ENCODE assay signal across 13 cellular contexts in genomic region chr11:12187399-12187798, GRCh38.
DNase-seq lines count a peak whose midpoint lies in the region; ATAC-seq and TF ChIP-seq lines count a peak whose summit lies in the region.
"Had no signal": no experiment of that assay in that cellular context is flagged by ENCODE, and none has a peak within 500 bp of the region (broad histone marks: within the 10 kb centered on the region; RNA-seq: fewer than 3 reads in every experiment).

No MANE protein-coding gene starts in this region.

- H3K79me2 ChIP-seq in trophoblast cell (ENCODE audit: control insufficient read depth, insufficient read depth, low read length, poor library complexity): peaks cover 4% of the 10 kb centered on the region

- ATAC-seq in GM18870 (IDR thresholded peaks at IDR 0.05; ENCODE audit: unreplicated experiment) (no peak), HG02973 (IDR thresholded peaks at IDR 0.05; ENCODE audit: unreplicated experiment) (no peak)

- H4K8ac ChIP-seq in trophoblast cell (ENCODE audit: low read depth, low read length): no peak overlapping the region

- no peaks in the 10 kb centered on the region for H3K27me3 ChIP-seq in trophoblast cell (ENCODE audit: insufficient read depth, low read length)

- peak overlapping the region; percentile 16 for H2BK5ac ChIP-seq in trophoblast cell (ENCODE audit: low read depth, low read length, poor library complexity)

- peaks cover 22% of the 10 kb centered on the region for H3K79me1 ChIP-seq in trophoblast cell (ENCODE audit: low read length)

- no peak overlapping the region for H3K4me2 ChIP-seq in trophoblast cell (ENCODE audit: low read length)

- peak overlapping the region; percentile 82 for H2BK12ac ChIP-seq in trophoblast cell (ENCODE audit: low read length)

- no peaks in the 10 kb centered on the region for H3K9me3 ChIP-seq in trophoblast cell (ENCODE audit: insufficient read depth, low read depth, low read length)

- H3K36me3 ChIP-seq in trophoblast cell (ENCODE audit: control insufficient read depth in 1 of 2, insufficient read depth in 2 of 2, low read length in 2 of 2): no peaks in the 10 kb centered on the region

- H3K4me3 ChIP-seq in trophoblast cell (ENCODE audit: low read depth, low read length): no peak overlapping the region

- H4K91ac ChIP-seq in trophoblast cell (ENCODE audit: low read depth, low read length): peak overlapping the region; percentile 67

- H2BK120ac ChIP-seq in trophoblast cell (ENCODE audit: insufficient read depth, low read length, poor library complexity): peak overlapping the region; percentile 10

- no peak overlapping the region for H3K23ac ChIP-seq in trophoblast cell (ENCODE audit: low read length)

- no peak for TF ChIP-seq CTCF in GM20000 (IDR thresholded peaks at IDR 0.05; ENCODE audit: extremely low read depth, missing control alignments)

- H3K4me1 ChIP-seq in trophoblast cell (ENCODE audit: control insufficient read depth in 1 of 2, insufficient read depth in 2 of 2, low read length in 2 of 2): peaks cover 26 to 28% of the 10 kb centered on the region in 2 experiments

- H3K27ac ChIP-seq in trophoblast cell (ENCODE audit: low read depth, low read length): no peak overlapping the region

- DNase-seq in GM19240 (ENCODE audit: insufficient read length, low spot score) (peak; percentile 35), MV-4-11 (lab: John Stamatoyannopoulos, UW) (peak; percentile 83), astrocyte of the hippocampus (ENCODE audit: low read depth, low spot score) (peak; percentile 86), trophoblast cell (no peak), T-helper 9 cell (no peak), GM20000 (ENCODE audit: low spot score) (no peak)
- DNase-seq: anterior cingulate cortex, foreskin fibroblast, GF-D8, NCI-H146, T-cell had no signal

- peak overlapping the region; percentile 32 for H2AFZ ChIP-seq in trophoblast cell (ENCODE audit: insufficient read depth, low read length, poor library complexity)

- peak overlapping the region; percentile 48 for H3K18ac ChIP-seq in trophoblast cell (ENCODE audit: low read length)

- H4K12ac ChIP-seq in trophoblast cell (ENCODE audit: low read depth, low read length): no peak overlapping the region

- H3K9ac ChIP-seq in trophoblast cell (ENCODE audit: low read length): no peak overlapping the region

- WGBS in trophoblast cell (ENCODE audit: extremely low coverage, insufficient coverage, insufficient read length): no CpG with 5 or more reads among the region's 8 CpGs

- H2AK5ac ChIP-seq in trophoblast cell (ENCODE audit: low read length): peak overlapping the region; percentile 91

- peak overlapping the region; percentile 6 for H3K14ac ChIP-seq in trophoblast cell (ENCODE audit: low read length)

- H3K4ac ChIP-seq in trophoblast cell (ENCODE audit: low read depth, low read length): no peak overlapping the region

Comparison
In these comparisons a context has a peak if more than half of its experiments do, and no peak if none do; other contexts are left out.
1. DNase-seq: peak in GM19240 (single experiment), MV-4-11 (single experiment) and astrocyte of the hippocampus (single experiment); none in trophoblast cell (0 of 2), T-helper 9 cell (single experiment) and GM20000 (single experiment).